ENCODE assay signal across 9 cellular contexts in genomic region chr1:86616871-86617270, GRCh38.
A peak's percentile ranks its signal among the peaks of the same experiment; 100 is the strongest.
DNase-seq lines count a peak whose midpoint lies in the region; ATAC-seq, FAIRE-seq and TF ChIP-seq lines count a peak whose summit lies in the region.
"Had no signal": no experiment of that assay in that cellular context is flagged by ENCODE, and none has a peak within 500 bp of the region (broad histone marks: within the 10 kb centered on the region; RNA-seq: fewer than 3 reads in every experiment).

No MANE protein-coding gene starts in this region.

- CTCF ChIA-PET in K562 (lab: Yijun Ruan, JAX; ENCODE audit: low intra/inter-chr PET ratio): no interaction called here

- POLR2A ChIA-PET in K562 (lab: Yijun Ruan, JAX): no interaction called here

- TF ChIP-seq RAD21 in K562 (CRISPR knock-in tag; conservative IDR thresholded peaks at IDR 0.05 in 1 of 2, IDR thresholded peaks at IDR 0.05 in 1 of 2): no peak

- no peaks in the 10 kb centered on the region for H3K9me2 ChIP-seq in DOHH2 (replicated peaks; ENCODE audit: control insufficient read depth, low read length)

- peak overlapping the region; percentile 40 for H3K4me3 ChIP-seq in DOHH2 (ENCODE audit: low read length)
- no peak overlapping the region for H3K4me3 ChIP-seq in K562
- H3K4me3 ChIP-seq: pancreas had no signal

- no peaks in the 10 kb centered on the region for H3K9me1 ChIP-seq in K562 (ENCODE audit: control insufficient read depth, insufficient read depth, low read length)

- no peak overlapping the region for H2AFZ ChIP-seq in K562 (ENCODE audit: low read depth, low read length)

- peak; percentile 32 for FAIRE-seq in K562 (lab: Jason Lieb, UNC)

- no peak for TF ChIP-seq EP300 in K562 (IDR thresholded peaks at IDR 0.05; ENCODE audit: low read length)

- no peaks in the 10 kb centered on the region for H4K20me1 ChIP-seq in DOHH2 (ENCODE audit: control insufficient read depth, insufficient read depth, low read depth, low read length)
- H4K20me1 ChIP-seq in K562 (replicated peaks; ENCODE audit: control insufficient read depth, insufficient read depth, low read length): no peaks in the 10 kb centered on the region

- H3F3A ChIP-seq in DOHH2 (ENCODE audit: control insufficient read depth, insufficient read depth): no peaks in the 10 kb centered on the region

- H3K9ac ChIP-seq in K562 (ENCODE audit: insufficient read depth in 1 of 2, low read depth in 2 of 2, low read length in 2 of 2): no peak overlapping the region

- in situ Hi-C loops in K562 (cut with MboI): no loop called here

- TF ChIP-seq CTCF in DOHH2 (IDR thresholded peaks at IDR 0.05; ENCODE audit: low read depth, low read length, poor library complexity, severe bottlenecking): no peak
- TF ChIP-seq CTCF in GM20000 (IDR thresholded peaks at IDR 0.05; ENCODE audit: extremely low read depth, missing control alignments): no peak
- TF ChIP-seq CTCF in K562 (IDR thresholded peaks at IDR 0.05 in 2 of 3, conservative IDR thresholded peaks at IDR 0.05 in 1 of 3; ENCODE audit: insufficient read depth in 2 of 3, low read depth in 1 of 3, low read length in 3 of 3): no peak

- intact Hi-C loops in K562 (cut with micrococcal nuclease): no loop called here

- H3K27ac ChIP-seq in DOHH2 (ENCODE audit: low read depth, low read length): peak overlapping the region; percentile 44
- H3K27ac ChIP-seq in K562 (ENCODE audit: extremely low read depth, low read depth, low read length): no peak overlapping the region
- H3K27ac ChIP-seq: pancreas had no signal

- peak overlapping the region; percentile 61 for H3K4me2 ChIP-seq in DOHH2 (ENCODE audit: low read length)
- no peak overlapping the region for H3K4me2 ChIP-seq in K562 (ENCODE audit: insufficient read depth, low read length)

- H3K9me3 ChIP-seq in DOHH2 (ENCODE audit: control insufficient read depth, insufficient read depth, low read length) (peaks cover 10% of the 10 kb centered on the region; the same call in 1 of the 2 replicates), K562 (replicated peaks; ENCODE audit: control insufficient read depth, insufficient read depth, low read depth, low read length) (no peaks in the 10 kb centered on the region)
- H3K9me3 ChIP-seq: pancreas had no signal

- no TSS peak for BruUV-seq in K562 (replicated peaks; lab: Mats Ljungman, UMichigan)

- H3K79me2 ChIP-seq in DOHH2 (ENCODE audit: control insufficient read depth, low read length) (no peaks in the 10 kb centered on the region), K562 (ENCODE audit: control insufficient read depth, insufficient read depth, low read length) (no peaks in the 10 kb centered on the region)

- WGBS in K562 (ENCODE audit: insufficient coverage, low coverage, missing lambda C conversion rate): 0% methylated on average over 1 of the region's 1 CpG

- TF ChIP-seq POLR2A in K562 (conservative IDR thresholded peaks at IDR 0.05): no peak

- DNase-seq in GM20000 (ENCODE audit: low spot score) (peak; percentile 15), K562 (ENCODE audit: extremely low read depth in 1 of 4, low spot score in 3 of 4) (peak in 1 of 4 experiments; percentile 1), nucleus accumbens (lab: John Stamatoyannopoulos, UW) (no peak), NCI-H2029 treated with DMSO at 0.1 percent for 48 hours (lab: John Stamatoyannopoulos, UW) (no peak), C1 segment of cervical spinal cord (lab: John Stamatoyannopoulos, UW) (no peak)
- no peak for DNase-seq in activated CD4-positive, alpha-beta T cell treated with anti-CD3 and anti-CD28 coated beads for 4 hours
- DNase-seq: pancreas had no signal

- no peaks in the 10 kb centered on the region for H3K36me3 ChIP-seq in DOHH2 (ENCODE audit: control insufficient read depth, low read length)
- H3K36me3 ChIP-seq in K562 (ENCODE audit: control insufficient read depth, insufficient read depth, low read length): no peaks in the 10 kb centered on the region
- H3K36me3 ChIP-seq: pancreas had no signal

- ATAC-seq in HG03432 (IDR thresholded peaks at IDR 0.05; ENCODE audit: unreplicated experiment) (peak; percentile 100), K562 (peak; percentile 41; the same call in 2 of the 3 replicates)

- no peaks in the 10 kb centered on the region for H3K27me3 ChIP-seq in DOHH2 (ENCODE audit: control insufficient read depth, low read length)
- H3K27me3 ChIP-seq in K562 (ENCODE audit: control insufficient read depth in 2 of 2, insufficient read depth in 2 of 2, low read length in 2 of 2): no peaks in the 10 kb centered on the region
- H3K27me3 ChIP-seq: pancreas had no signal

- peaks cover 24% of the 10 kb centered on the region for H3K4me1 ChIP-seq in DOHH2 (ENCODE audit: control insufficient read depth, low read length)
- H3K4me1 ChIP-seq in K562 (replicated peaks in 1 of 2; ENCODE audit: control insufficient read depth in 2 of 2, insufficient read depth in 2 of 2, low read length in 2 of 2): no peaks in the 10 kb centered on the region
- H3K4me1 ChIP-seq: pancreas had no signal

TF ChIP-seq in K562, 482 proteins besides CTCF, POLR2A, EP300 and RAD21:
- peak; percentile 68 for TF ChIP-seq CEBPB (tag; IDR thresholded peaks at IDR 0.05)
- TF ChIP-seq CBX2 (IDR thresholded peaks at IDR 0.05; ENCODE audit: insufficient read depth, low read length, poor library complexity, severe bottlenecking): no peak
- TF ChIP-seq SPI1 (IDR thresholded peaks at IDR 0.05; ENCODE audit: borderline replicate concordance, low read depth, low read length): peak; percentile 98
- TF ChIP-seq NONO (IDR thresholded peaks at IDR 0.05; ENCODE audit: low read depth in 2 of 2, low read length in 1 of 2): no peak
